In the genomic region with DNA sequence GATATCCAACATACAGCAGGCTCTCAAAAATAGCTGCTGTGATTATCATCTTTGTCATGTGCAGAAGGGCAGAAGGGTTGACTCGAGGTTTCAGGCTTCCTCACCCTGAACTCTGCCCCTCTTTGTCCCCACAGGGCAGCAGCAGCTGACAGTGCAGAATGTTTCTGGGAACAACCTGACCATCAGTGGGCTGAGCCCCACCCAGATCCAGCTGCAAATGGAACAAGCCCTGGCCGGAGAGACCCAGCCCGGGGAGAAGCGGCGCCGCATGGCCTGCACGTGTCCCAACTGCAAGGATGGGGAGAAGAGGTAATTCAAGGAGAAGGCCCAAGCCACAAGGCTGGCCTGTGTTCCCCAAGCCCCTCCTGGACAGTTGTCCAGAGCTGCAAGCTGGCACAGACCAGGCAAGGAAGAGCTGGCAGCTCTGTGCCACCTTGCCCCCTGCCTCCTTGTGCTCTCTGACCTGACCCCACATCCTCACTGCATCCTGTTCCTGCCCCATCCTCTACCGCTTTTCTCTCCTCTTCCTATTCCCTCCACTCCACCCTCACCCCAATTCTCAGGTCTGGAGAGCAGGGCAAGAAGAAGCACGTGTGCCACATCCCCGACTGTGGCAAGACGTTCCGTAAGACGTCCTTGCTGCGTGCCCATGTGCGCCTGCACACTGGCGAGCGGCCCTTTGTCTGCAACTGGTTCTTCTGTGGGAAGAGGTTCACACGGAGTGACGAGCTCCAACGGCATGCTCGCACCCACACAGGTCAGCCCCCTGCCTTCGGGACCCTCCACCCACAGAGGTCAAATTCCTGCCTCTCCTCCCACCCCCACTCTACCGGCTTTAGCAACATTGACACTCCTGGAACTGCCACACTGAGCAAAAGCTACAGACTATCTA, we compare ENCODE assay signal across 1 cellular context.
TF ChIP-seq lines count a peak whose summit lies in the region.

No MANE protein-coding gene starts in this region.

TF ChIP-seq in GM23338, 12 proteins besides CTCF, POLR2A, EP300 and RAD21:
- no peak for TF ChIP-seq EZH2phosphoT487 (IDR thresholded peaks at IDR 0.05; ENCODE audit: unreplicated experiment)
- no peak for TF ChIP-seq ZNF114 (CRISPR knock-in tag; IDR thresholded peaks at IDR 0.05)
- TF ChIP-seq, protein P1, sequence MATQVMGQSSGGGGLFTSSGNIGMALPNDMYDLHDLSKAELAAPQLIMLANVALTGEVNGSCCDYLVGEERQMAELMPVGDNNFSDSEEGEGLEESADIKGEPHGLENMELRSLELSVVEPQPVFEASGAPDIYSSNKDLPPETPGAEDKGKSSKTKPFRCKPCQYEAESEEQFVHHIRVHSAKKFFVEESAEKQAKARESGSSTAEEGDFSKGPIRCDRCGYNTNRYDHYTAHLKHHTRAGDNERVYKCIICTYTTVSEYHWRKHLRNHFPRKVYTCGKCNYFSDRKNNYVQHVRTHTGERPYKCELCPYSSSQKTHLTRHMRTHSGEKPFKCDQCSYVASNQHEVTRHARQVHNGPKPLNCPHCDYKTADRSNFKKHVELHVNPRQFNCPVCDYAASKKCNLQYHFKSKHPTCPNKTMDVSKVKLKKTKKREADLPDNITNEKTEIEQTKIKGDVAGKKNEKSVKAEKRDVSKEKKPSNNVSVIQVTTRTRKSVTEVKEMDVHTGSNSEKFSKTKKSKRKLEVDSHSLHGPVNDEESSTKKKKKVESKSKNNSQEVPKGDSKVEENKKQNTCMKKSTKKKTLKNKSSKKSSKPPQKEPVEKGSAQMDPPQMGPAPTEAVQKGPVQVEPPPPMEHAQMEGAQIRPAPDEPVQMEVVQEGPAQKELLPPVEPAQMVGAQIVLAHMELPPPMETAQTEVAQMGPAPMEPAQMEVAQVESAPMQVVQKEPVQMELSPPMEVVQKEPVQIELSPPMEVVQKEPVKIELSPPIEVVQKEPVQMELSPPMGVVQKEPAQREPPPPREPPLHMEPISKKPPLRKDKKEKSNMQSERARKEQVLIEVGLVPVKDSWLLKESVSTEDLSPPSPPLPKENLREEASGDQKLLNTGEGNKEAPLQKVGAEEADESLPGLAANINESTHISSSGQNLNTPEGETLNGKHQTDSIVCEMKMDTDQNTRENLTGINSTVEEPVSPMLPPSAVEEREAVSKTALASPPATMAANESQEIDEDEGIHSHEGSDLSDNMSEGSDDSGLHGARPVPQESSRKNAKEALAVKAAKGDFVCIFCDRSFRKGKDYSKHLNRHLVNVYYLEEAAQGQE (IDR thresholded peaks at IDR 0.05; ENCODE audit: unreplicated experiment) = no peak
- TF ChIP-seq POLR2AphosphoS5 (IDR thresholded peaks at IDR 0.05; ENCODE audit: low read depth) = no peak
- no peak for TF ChIP-seq ZNF331 (CRISPR knock-in tag; IDR thresholded peaks at IDR 0.05; ENCODE audit: low read depth)
- no peak for TF ChIP-seq ZNF462 (CRISPR knock-in tag; IDR thresholded peaks at IDR 0.05)
- TF ChIP-seq EZH2 (IDR thresholded peaks at IDR 0.05; ENCODE audit: low read depth, unreplicated experiment) = no peak
- TF ChIP-seq NANOG (IDR thresholded peaks at IDR 0.05; ENCODE audit: borderline replicate concordance) = no peak
- TF ChIP-seq JUNB (IDR thresholded peaks at IDR 0.05; ENCODE audit: unreplicated experiment) = no peak
- TF ChIP-seq, protein P2, sequence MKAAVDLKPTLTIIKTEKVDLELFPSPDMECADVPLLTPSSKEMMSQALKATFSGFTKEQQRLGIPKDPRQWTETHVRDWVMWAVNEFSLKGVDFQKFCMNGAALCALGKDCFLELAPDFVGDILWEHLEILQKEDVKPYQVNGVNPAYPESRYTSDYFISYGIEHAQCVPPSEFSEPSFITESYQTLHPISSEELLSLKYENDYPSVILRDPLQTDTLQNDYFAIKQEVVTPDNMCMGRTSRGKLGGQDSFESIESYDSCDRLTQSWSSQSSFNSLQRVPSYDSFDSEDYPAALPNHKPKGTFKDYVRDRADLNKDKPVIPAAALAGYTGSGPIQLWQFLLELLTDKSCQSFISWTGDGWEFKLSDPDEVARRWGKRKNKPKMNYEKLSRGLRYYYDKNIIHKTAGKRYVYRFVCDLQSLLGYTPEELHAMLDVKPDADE (IDR thresholded peaks at IDR 0.05) = no peak
- no peak for TF ChIP-seq CREB1 (CRISPR knock-in tag; IDR thresholded peaks at IDR 0.05; ENCODE audit: low read depth)
- TF ChIP-seq STAT1 (IDR thresholded peaks at IDR 0.05; ENCODE audit: unreplicated experiment) = no peak
